12 cellular contexts compared by ENCODE assay signal in genomic region chr1:201126832-201127754, GRCh38. TPM values are rescaled to one million over a fixed set of nuclear protein-coding genes. Genes with fewer than 3 reads are reported as not detected.
DNase-seq lines count a peak whose midpoint lies in the region; ATAC-seq and TF ChIP-seq lines count a peak whose summit lies in the region.
"Had no signal": no experiment of that assay in that cellular context is flagged by ENCODE, and none has a peak within 500 bp of the region (broad histone marks: within the 10 kb centered on the region; RNA-seq: fewer than 3 reads in every experiment).

ASCL5 (minus strand) TSS chr1:201127184; CDS start chr1:201115372, 11,812 bp downstream.

- WGBS in esophagus squamous epithelium, 2 donors, result 92 to 95% methylated on average over 4 to 7 of the region's 24 CpGs

- H3K36me3 Mint-ChIP-seq in neural progenitor cell, result peaks cover 2% of the 10 kb centered on the region
- H3K36me3 Mint-ChIP-seq: activated naive CD8-positive, alpha-beta T cell treated with anti-CD3 and anti-CD28 coated beads, Interleukin-2, amount 10 ng/mL, durations not matched to agents 7 days and 5 days had no signal

- no peaks in the 10 kb centered on the region for H3K36me3 ChIP-seq in neural progenitor cell
- no peaks in the 10 kb centered on the region for H3K36me3 ChIP-seq in esophagus squamous epithelium
- H3K36me3 ChIP-seq: heart left ventricle, right atrium auricular region had no signal

- H3K27me3 Mint-ChIP-seq in neural progenitor cell (ENCODE audit: insufficient read depth, low read depth), result peaks cover 7% of the 10 kb centered on the region

- H3K4me1 ChIP-seq in neural progenitor cell, result peaks cover 11% of the 10 kb centered on the region
- H3K4me1 ChIP-seq in esophagus squamous epithelium, result peaks cover 0 to 23% (median 12%) of the 10 kb centered on the region in 3 donors
- H3K4me1 ChIP-seq: heart left ventricle, right atrium auricular region had no signal

- no peaks in the 10 kb centered on the region for H3F3A ChIP-seq in neural progenitor cell (ENCODE audit: low read depth)

- no peaks in the 10 kb centered on the region for H3K79me2 ChIP-seq in neural progenitor cell (ENCODE audit: low read depth)

- peaks cover 2% of the 10 kb centered on the region for H3K9me3 Mint-ChIP-seq in neural progenitor cell
- H3K9me3 Mint-ChIP-seq: activated naive CD8-positive, alpha-beta T cell treated with anti-CD3 and anti-CD28 coated beads, Interleukin-2, amount 10 ng/mL, durations not matched to agents 7 days and 5 days had no signal

- H3K4me3 Mint-ChIP-seq in neural progenitor cell, result no peak within 1 kb of the TSS
- H3K4me3 Mint-ChIP-seq: activated naive CD8-positive, alpha-beta T cell treated with anti-CD3 and anti-CD28 coated beads, Interleukin-2, amount 10 ng/mL, durations not matched to agents 7 days and 5 days had no signal

- DNase-seq in ELR (ENCODE audit: low read depth) (peak; percentile 81), NCI-H2196 (lab: John Stamatoyannopoulos, UW; ENCODE audit: unreplicated experiment) (peak; percentile 71), dermis blood vessel endothelial cell (peak; percentile 39), neural progenitor cell (ENCODE audit: low spot score) (peak; percentile 46), esophagus squamous epithelium (lab: John Stamatoyannopoulos, UW) (no peak), amygdala (lab: John Stamatoyannopoulos, UW) (no peak), NCI-H1694 (lab: John Stamatoyannopoulos, UW) (no peak)
- DNase-seq: activated naive CD8-positive, alpha-beta T cell treated with anti-CD3 and anti-CD28 coated beads, Interleukin-2, amount 10 ng/mL, durations not matched to agents 7 days and 5 days; heart left ventricle; stimulated activated naive CD4-positive, alpha-beta T cell had no signal

- H3K4me1 Mint-ChIP-seq in neural progenitor cell, result peaks cover 14% of the 10 kb centered on the region
- H3K4me1 Mint-ChIP-seq: activated naive CD8-positive, alpha-beta T cell treated with anti-CD3 and anti-CD28 coated beads, Interleukin-2, amount 10 ng/mL, durations not matched to agents 7 days and 5 days had no signal

- TF ChIP-seq CTCF in neural progenitor cell (IDR thresholded peaks at IDR 0.05), result no peak
- TF ChIP-seq CTCF in esophagus squamous epithelium (IDR thresholded peaks at IDR 0.05), result peak in 1 of 6 experiments; percentile 15

- no peaks in the 10 kb centered on the region for H3K9me3 ChIP-seq in neural progenitor cell (ENCODE audit: low read depth)
- H3K9me3 ChIP-seq in esophagus squamous epithelium, result no peaks in the 10 kb centered on the region
- H3K9me3 ChIP-seq: heart left ventricle, right atrium auricular region had no signal

- TF ChIP-seq POLR2A in esophagus squamous epithelium (IDR thresholded peaks at IDR 0.05), result no peak

- no peaks in the 10 kb centered on the region for H4K20me1 ChIP-seq in neural progenitor cell (ENCODE audit: low read depth)

- H3K27me3 ChIP-seq in neural progenitor cell (no peaks in the 10 kb centered on the region), esophagus squamous epithelium (peaks cover 0 to 68% (median 2%) of the 10 kb centered on the region in 4 donors)
- H3K27me3 ChIP-seq: right atrium auricular region had no signal

- H3K4me2 ChIP-seq in neural progenitor cell, result peak within 1 kb of the TSS; percentile 17

- H3K9ac ChIP-seq in neural progenitor cell, result no peak within 1 kb of the TSS

- no peak for ATAC-seq in HG02981 (IDR thresholded peaks at IDR 0.05; ENCODE audit: unreplicated experiment)

- intact Hi-C loops in esophagus squamous epithelium (cut with DNase I), result no loop called here

- H3K4me3 ChIP-seq in neural progenitor cell, result no peak within 1 kb of the TSS
- H3K4me3 ChIP-seq in esophagus squamous epithelium, result no peak within 1 kb of the TSS
- H3K4me3 ChIP-seq: heart left ventricle, right atrium auricular region had no signal

- H2AFZ ChIP-seq in neural progenitor cell (replicated peaks), result no peak within 1 kb of the TSS

- H3K27ac ChIP-seq in neural progenitor cell (no peak within 1 kb of the TSS), esophagus squamous epithelium (no peak within 1 kb of the TSS)
- H3K27ac ChIP-seq: heart left ventricle, right atrium auricular region had no signal

- peak within 1 kb of the TSS; percentile 70 for H3K27ac Mint-ChIP-seq in neural progenitor cell
- H3K27ac Mint-ChIP-seq: activated naive CD8-positive, alpha-beta T cell treated with anti-CD3 and anti-CD28 coated beads, Interleukin-2, amount 10 ng/mL, durations not matched to agents 7 days and 5 days had no signal

RNA-seq across cellular contexts. Expression of gene ASCL5, which starts in this region (rescaled TPM):
- total RNA-seq in dermis blood vessel endothelial cell (not detected in 2 replicates), neural progenitor cell (ENCODE audit: low replicate concordance) (not detected in 2 replicates), esophagus squamous epithelium (not detected)
- total RNA-seq: activated naive CD8-positive, alpha-beta T cell treated with anti-CD3 and anti-CD28 coated beads, Interleukin-2, amount 10 ng/mL, durations not matched to agents 7 days and 5 days; heart left ventricle; right atrium auricular region had no signal

Comparison
In these comparisons a context has a peak if more than half of its experiments do, and no peak if none do; other contexts are left out.
1. Peak in DNase-seq in dermis blood vessel endothelial cell; RNA of the gene not detected or under 1 TPM.
2. Peak in DNase-seq and H3K4me2 ChIP-seq in neural progenitor cell; RNA of the gene not detected or under 1 TPM.
3. DNase-seq: peak in ELR (single experiment) and NCI-H2196 (single experiment); none in esophagus squamous epithelium (single experiment), amygdala (0 of 56) and NCI-H1694 (single experiment).